In the genomic region with DNA sequence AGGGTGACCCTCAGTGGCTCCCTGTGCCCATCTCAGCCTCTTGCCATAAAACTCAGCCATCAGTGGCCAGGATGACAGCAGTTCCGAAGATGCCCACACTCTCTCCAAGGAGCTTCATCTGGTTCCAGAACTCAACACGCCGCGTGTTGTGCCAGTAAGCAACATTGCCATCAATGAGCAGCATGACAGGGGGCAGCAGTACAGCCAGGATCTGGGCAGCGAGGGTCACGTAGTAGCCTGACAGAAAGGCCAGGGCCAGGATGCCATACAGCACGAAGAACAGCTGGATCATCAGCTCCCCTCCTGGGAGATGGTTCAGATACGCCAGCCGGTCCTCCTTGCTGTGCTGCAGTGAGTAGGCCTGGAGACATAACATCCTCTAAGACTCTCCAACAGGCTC, we compare ENCODE assay signal across 21 cellular contexts. TPM values are rescaled to one million over a fixed set of nuclear protein-coding genes. Genes with fewer than 3 reads are reported as not detected.
"Had no signal": no experiment of that assay in that cellular context is flagged by ENCODE, and none has a peak within 500 bp of the region (broad histone marks: within the 10 kb centered on the region; RNA-seq: fewer than 3 reads in every experiment).

No MANE protein-coding gene starts in this region.

- H3K9me3 ChIP-seq: body of pancreas, neutrophil, right atrium auricular region, tibial nerve had no signal

- DNase-seq: activated B cell treated with CpG ODN at 0.5 μM for 24 hours; activated CD4-positive, alpha-beta T cell treated with anti-CD3 and anti-CD28 coated beads, Interleukin-2, amount 10 ng/mL, durations not matched to agents 24 days and 14 days; activated CD8-positive, alpha-beta memory T cell treated with anti-CD3 and anti-CD28 coated beads for 24 hours; activated gamma-delta T cell treated with Interleukin-2 at 50 U/mL for 16 hours; amygdala; body of pancreas; caudate nucleus; islet precursor cell; mammary epithelial cell; naive thymus-derived CD4-positive, alpha-beta T cell; stimulated activated CD4-positive, alpha-beta T cell treated with anti-CD3 and anti-CD28 coated beads, Interleukin-15, amount 100 ng/mL, for 24 hours; stimulated activated CD4-positive, alpha-beta T cell treated with anti-CD3 and anti-CD28 coated beads, Interleukin-4, amount 100 ng/mL, for 1 hour; stimulated activated naive CD4-positive, alpha-beta T cell; substantia nigra; SW 1271 had no signal

- H3K27ac ChIP-seq: body of pancreas, neutrophil, right atrium auricular region, tibial nerve had no signal

- H3K4me3 ChIP-seq: body of pancreas, right atrium auricular region, skin epidermis, tibial nerve had no signal

- H3K36me3 ChIP-seq: right atrium auricular region had no signal

- H3K27me3 ChIP-seq: body of pancreas, neutrophil, right atrium auricular region had no signal

- ATAC-seq: body of pancreas; naive thymus-derived CD4-positive, alpha-beta T cell had no signal

RNA-seq across cellular contexts. Expression of a gene that starts 58.1 kb away (rescaled TPM):
- total RNA-seq: activated B cell treated with CpG ODN at 0.5 μM for 24 hours; activated CD4-positive, alpha-beta T cell treated with anti-CD3 and anti-CD28 coated beads, Interleukin-2, amount 10 ng/mL, durations not matched to agents 24 days and 14 days; body of pancreas; mammary epithelial cell; naive thymus-derived CD4-positive, alpha-beta T cell; right atrium auricular region; T-helper 2 cell treated with Interferon-gamma antibody and Interleukin-4, amounts not matched to agents 100 ng/mL and 5 ng/mL, for 36 hours had no signal
- polyA plus RNA-seq: esophagus; mammary epithelial cell; naive thymus-derived CD4-positive, alpha-beta T cell had no signal
